15 cellular contexts compared by ENCODE assay signal in genomic region chr6:94049001-94049400, GRCh38.
DNase-seq lines count a peak whose midpoint lies in the region; ATAC-seq and TF ChIP-seq lines count a peak whose summit lies in the region.
"Had no signal": no experiment of that assay in that cellular context is flagged by ENCODE, and none has a peak within 500 bp of the region (broad histone marks: within the 10 kb centered on the region; RNA-seq: fewer than 3 reads in every experiment).

No MANE protein-coding gene starts in this region.

- H2BK120ac ChIP-seq in mesenchymal stem cell (ENCODE audit: low read depth, low read length), result no peak overlapping the region

- TF ChIP-seq CTCF in Panc1 (IDR thresholded peaks at IDR 0.05) (no peak), GM20000 (IDR thresholded peaks at IDR 0.05; ENCODE audit: extremely low read depth, missing control alignments) (no peak)

- H2AFZ ChIP-seq in mesenchymal stem cell (ENCODE audit: low read depth, low read length), result no peak overlapping the region

- H3K23ac ChIP-seq in mesenchymal stem cell (ENCODE audit: low read length in 2 of 2), result no peak overlapping the region

- no peaks in the 10 kb centered on the region for H3K27me3 ChIP-seq in Panc1 (ENCODE audit: control insufficient read depth, insufficient read depth, low read length)
- no peaks in the 10 kb centered on the region for H3K27me3 ChIP-seq in mesenchymal stem cell (ENCODE audit: control insufficient read depth in 1 of 2, insufficient read depth in 1 of 2, low read length in 2 of 2)
- H3K27me3 ChIP-seq: BLaER1 had no signal

- H4K91ac ChIP-seq in mesenchymal stem cell (ENCODE audit: low read length), result no peak overlapping the region

- DNase-seq in Panc1 (ENCODE audit: low read depth, low spot score), result no peak
- DNase-seq in brain pericyte (ENCODE audit: low read depth, low spot score), result peak; percentile 74
- DNase-seq in mesenchymal stem cell, result no peak
- DNase-seq in smooth muscle cell of the brain vasculature (ENCODE audit: low read depth, low spot score), result peak; percentile 79
- DNase-seq in GM20000 (ENCODE audit: low spot score), result no peak
- DNase-seq in GM19240 (ENCODE audit: insufficient read length, low spot score), result no peak
- DNase-seq: 8988T; CD4-positive, alpha-beta memory T cell; DMS153; DMS79; GDM1 had no signal

- no peak overlapping the region for H3K9ac ChIP-seq in mesenchymal stem cell (ENCODE audit: low read length)
- H3K9ac ChIP-seq: BLaER1 had no signal

- no peaks in the 10 kb centered on the region for H3K79me1 ChIP-seq in mesenchymal stem cell (replicated peaks; ENCODE audit: low read length, poor library complexity, severe bottlenecking)

- peaks cover 3% of the 10 kb centered on the region; the same call in 1 of the 2 replicates for H3K4me1 ChIP-seq in Panc1 (ENCODE audit: control insufficient read depth, insufficient read depth, low read length)
- H3K4me1 ChIP-seq in mesenchymal stem cell (ENCODE audit: control insufficient read depth, insufficient read depth, low read depth, low read length), result no peaks in the 10 kb centered on the region

- H3K4ac ChIP-seq in mesenchymal stem cell (ENCODE audit: low read depth in 1 of 2, low read length in 2 of 2), result no peak overlapping the region

- H3K4me2 ChIP-seq in mesenchymal stem cell (ENCODE audit: low read length, poor library complexity, severe bottlenecking), result no peak overlapping the region
- H3K4me2 ChIP-seq: BLaER1 had no signal

- H2BK12ac ChIP-seq in mesenchymal stem cell (ENCODE audit: low read length in 2 of 2), result no peak overlapping the region

- intact Hi-C loops in Panc1 (cut with micrococcal nuclease; ENCODE audit: unreplicated experiment), result no loop called here

- POLR2A ChIA-PET in Panc1 (lab: Charles Lee), result no interaction called here

- in situ Hi-C loops in Panc1 (cut with HindIII; ENCODE audit: low pct_unique_long_range_greater_than_20kb, low sequenced_read_pairs), result no loop called here

- BruUV-seq in Panc1 (replicated peaks; lab: Mats Ljungman, UMichigan), result no TSS peak

- peak overlapping the region; percentile 31; the same call in 1 of the 2 replicates for H3K27ac ChIP-seq in Panc1 (ENCODE audit: low read length)
- H3K27ac ChIP-seq in mesenchymal stem cell (ENCODE audit: low read length, poor library complexity, severe bottlenecking), result peak overlapping the region; percentile 10
- H3K27ac ChIP-seq: BLaER1, HL-60 had no signal

- H3K4me3 ChIP-seq in Panc1 (ENCODE audit: low read depth in 2 of 2, low read length in 2 of 2) (no peak overlapping the region), mesenchymal stem cell (ENCODE audit: insufficient read depth in 1 of 2, low read depth in 1 of 2, low read length in 2 of 2) (no peak overlapping the region)
- H3K4me3 ChIP-seq: BLaER1, HAP-1 had no signal

- H2AK5ac ChIP-seq in mesenchymal stem cell (ENCODE audit: low read length, severe bottlenecking), result no peak overlapping the region

- no peak overlapping the region for H2BK15ac ChIP-seq in mesenchymal stem cell (ENCODE audit: low read depth, poor library complexity, severe bottlenecking)

- H2BK5ac ChIP-seq in mesenchymal stem cell (ENCODE audit: low read depth, low read length, poor library complexity, severe bottlenecking), result no peak overlapping the region

- H3K18ac ChIP-seq in mesenchymal stem cell (ENCODE audit: low read depth in 1 of 2, low read length in 2 of 2), result no peak overlapping the region

- no peak overlapping the region for H4K8ac ChIP-seq in mesenchymal stem cell (ENCODE audit: low read length)

- no peak for ATAC-seq in Panc1
- ATAC-seq in GM21447 (IDR thresholded peaks at IDR 0.05; ENCODE audit: unreplicated experiment), result no peak

- H3K36me3 ChIP-seq in Panc1 (ENCODE audit: control insufficient read depth, insufficient read depth, low read length) (no peaks in the 10 kb centered on the region; the same call in 1 of the 2 replicates), mesenchymal stem cell (ENCODE audit: control insufficient read depth in 1 of 2, insufficient read depth in 2 of 2, low read depth in 1 of 2, low read length in 2 of 2) (no peaks in the 10 kb centered on the region)
- H3K36me3 ChIP-seq: BLaER1, HAP-1 had no signal

- no peak overlapping the region for H3K14ac ChIP-seq in mesenchymal stem cell (ENCODE audit: low read length in 2 of 2)

- CTCF ChIA-PET in Panc1 (lab: Charles Lee), result no interaction called here

- H3K9me3 ChIP-seq in Panc1 (ENCODE audit: control insufficient read depth, insufficient read depth, low read depth, low read length) (no peaks in the 10 kb centered on the region), mesenchymal stem cell (ENCODE audit: control insufficient read depth, low read length) (no peaks in the 10 kb centered on the region)
- H3K9me3 ChIP-seq: BLaER1, HAP-1 had no signal

Comparison
In these comparisons a context has a peak if more than half of its experiments do, and no peak if none do; other contexts are left out.
1. DNase-seq: peak in brain pericyte (single experiment) and smooth muscle cell of the brain vasculature (single experiment); none in Panc1 (single experiment), mesenchymal stem cell (single experiment), GM20000 (single experiment) and GM19240 (single experiment).